In genomic region chr6:119308994-119309657, GRCh38 we compare ENCODE assay signal across 13 cellular contexts. TPM values are rescaled to one million over a fixed set of nuclear protein-coding genes. Genes with fewer than 3 reads are reported as not detected.
DNase-seq lines count a peak whose midpoint lies in the region; ATAC-seq and TF ChIP-seq lines count a peak whose summit lies in the region.
"Had no signal": no experiment of that assay in that cellular context is flagged by ENCODE, and none has a peak within 500 bp of the region (broad histone marks: within the 10 kb centered on the region; RNA-seq: fewer than 3 reads in every experiment).

No MANE protein-coding gene starts in this region.

- H3K9me3 Mint-ChIP-seq in activated T-helper 17 cell treated with anti-CD3 and anti-CD28 coated beads, Interleukin-2, amount 50 U/mL, for 72 hours = no peaks in the 10 kb centered on the region
- H3K9me3 Mint-ChIP-seq: CD8-positive, alpha-beta memory T cell; central memory CD8-positive, alpha-beta T cell had no signal

- no peak overlapping the region for H3K27ac Mint-ChIP-seq in activated T-helper 17 cell treated with anti-CD3 and anti-CD28 coated beads, Interleukin-2, amount 50 U/mL, for 72 hours

- peak overlapping the region; percentile 33 for H3K27ac ChIP-seq in muscle layer of duodenum (ENCODE audit: low read length)
- H3K27ac ChIP-seq: gastroesophageal sphincter had no signal

- ATAC-seq in GM18508 (IDR thresholded peaks at IDR 0.05; ENCODE audit: insufficient read depth, unreplicated experiment) (peak; percentile 35), HG03139 (IDR thresholded peaks at IDR 0.05; ENCODE audit: unreplicated experiment) (peak; percentile 36)
- no peak for ATAC-seq in activated T-helper 17 cell treated with anti-CD3 and anti-CD28 coated beads, Interleukin-2, amount 50 U/mL, for 72 hours (replicated peaks)

- peaks cover 20% of the 10 kb centered on the region for H3K36me3 Mint-ChIP-seq in activated T-helper 17 cell treated with anti-CD3 and anti-CD28 coated beads, Interleukin-2, amount 50 U/mL, for 72 hours (ENCODE audit: low read depth)

- H3K27me3 ChIP-seq in muscle layer of duodenum (ENCODE audit: low read depth, low read length) = no peaks in the 10 kb centered on the region
- H3K27me3 ChIP-seq: gastroesophageal sphincter had no signal

- peaks cover 7 to 16% of the 10 kb centered on the region in 2 donors for H3K36me3 ChIP-seq in muscle layer of duodenum (ENCODE audit: control insufficient read depth in 1 of 2, insufficient read depth in 2 of 2, low read length in 2 of 2)

- H3K4me1 Mint-ChIP-seq in activated T-helper 17 cell treated with anti-CD3 and anti-CD28 coated beads, Interleukin-2, amount 50 U/mL, for 72 hours = peaks cover 38% of the 10 kb centered on the region

- H3K27me3 Mint-ChIP-seq in activated T-helper 17 cell treated with anti-CD3 and anti-CD28 coated beads, Interleukin-2, amount 50 U/mL, for 72 hours = no peaks in the 10 kb centered on the region
- H3K27me3 Mint-ChIP-seq: CD8-positive, alpha-beta memory T cell; central memory CD8-positive, alpha-beta T cell had no signal

- DNase-seq in dermis blood vessel endothelial cell (no peak), NCI-H2029 treated with DMSO at 0.1 percent for 48 hours (lab: John Stamatoyannopoulos, UW) (no peak), globus pallidus (ENCODE audit: low spot score) (no peak), GM20000 (ENCODE audit: low spot score) (no peak)
- DNase-seq: activated gamma-delta T cell treated with Interleukin-2 at 50 U/mL for 16 hours; CD8-positive, alpha-beta memory T cell; NCI-H2227 treated with DMSO at 0.1 percent for 48 hours had no signal

- TF ChIP-seq CTCF in GM20000 (IDR thresholded peaks at IDR 0.05; ENCODE audit: extremely low read depth, missing control alignments) = no peak

- peak overlapping the region; percentile 25 for H3K4me3 Mint-ChIP-seq in activated T-helper 17 cell treated with anti-CD3 and anti-CD28 coated beads, Interleukin-2, amount 50 U/mL, for 72 hours
- H3K4me3 Mint-ChIP-seq: central memory CD8-positive, alpha-beta T cell had no signal

- H3K4me1 ChIP-seq in muscle layer of duodenum (ENCODE audit: control insufficient read depth in 1 of 2, insufficient read depth in 2 of 2, low read length in 2 of 2) = peaks cover 4 to 16% of the 10 kb centered on the region in 2 donors

- peak overlapping the region in 1 of 2 donors; percentile 8 for H3K4me3 ChIP-seq in muscle layer of duodenum (ENCODE audit: low read depth in 1 of 2, low read length in 2 of 2)
- H3K4me3 ChIP-seq: gastroesophageal sphincter had no signal

- no peaks in the 10 kb centered on the region for H3K9me3 ChIP-seq in muscle layer of duodenum (ENCODE audit: control insufficient read depth in 1 of 2, low read length in 2 of 2)
- H3K9me3 ChIP-seq: gastroesophageal sphincter had no signal

RNA-seq across cellular contexts. Expression of gene MAN1A1, which starts 40.4 kb away (rescaled TPM):
- 10 to 100 TPM; 19.1 to 23.6 TPM for total RNA-seq in activated T-helper 17 cell treated with anti-CD3 and anti-CD28 coated beads, Interleukin-2, amount 50 U/mL, for 72 hours
- 179 and 202 TPM in 2 replicates for total RNA-seq in dermis blood vessel endothelial cell
